Comparison of ENCODE assay signal across 32 cellular contexts in genomic region chr1:91940496-91940895, GRCh38. TPM values are rescaled to one million over a fixed set of nuclear protein-coding genes. Genes with fewer than 3 reads are reported as not detected.
"Had no signal": no experiment of that assay in that cellular context is flagged by ENCODE, and none has a peak within 500 bp of the region (broad histone marks: within the 10 kb centered on the region; RNA-seq: fewer than 3 reads in every experiment).

No MANE protein-coding gene starts in this region.

- H3K27me3 Mint-ChIP-seq: stimulated activated naive CD8-positive, alpha-beta T cell treated with anti-CD3 and anti-CD28 coated beads, Interleukin-15, Interleukin-2, amounts not matched to agents 100 ng/mL and 50 ng/mL, for 24 hours had no signal

- H3K4me1 ChIP-seq: gastrocnemius medialis, heart right ventricle, psoas muscle, right lobe of liver, spleen, tibial artery, upper lobe of left lung, uterus had no signal

- H3K36me3 Mint-ChIP-seq: immature natural killer cell; stimulated activated memory B cell treated with anti-CD40 and anti-IgM and Interleukin-4, amounts not matched to agents 10 μg/mL and 1 μg/mL and 100 μg/mL, for 72 hours had no signal

- H3K4me3 ChIP-seq: dorsolateral prefrontal cortex, gastrocnemius medialis, heart right ventricle, lung, mucosa of descending colon, psoas muscle, right lobe of liver, spleen, tibial artery, upper lobe of left lung, uterus had no signal

- H3K36me3 ChIP-seq: gastrocnemius medialis, heart right ventricle, neutrophil, right lobe of liver, spleen, tibial artery, upper lobe of left lung, uterus had no signal

- H3K4me1 Mint-ChIP-seq: immature natural killer cell; naive thymus-derived CD8-positive, alpha-beta T cell; stimulated activated memory B cell treated with anti-CD40 and anti-IgM and Interleukin-4, amounts not matched to agents 10 μg/mL and 1 μg/mL and 100 μg/mL, for 72 hours had no signal

- H3K9me3 Mint-ChIP-seq: immature natural killer cell; stimulated activated memory B cell treated with anti-CD40 and anti-IgM and Interleukin-4, amounts not matched to agents 10 μg/mL and 1 μg/mL and 100 μg/mL, for 72 hours; stimulated activated naive CD8-positive, alpha-beta T cell treated with anti-CD3 and anti-CD28 coated beads, Interleukin-15, Interleukin-2, amounts not matched to agents 100 ng/mL and 50 ng/mL, for 24 hours had no signal

- DNase-seq: cortex of kidney; dorsolateral prefrontal cortex; effector CD8-positive, alpha-beta T cell; gastrocnemius medialis; heart right ventricle; hypothalamus; immature natural killer cell; left colon; left ventricle myocardium superior; mesenchymal stem cell; mucosa of descending colon; naive thymus-derived CD8-positive, alpha-beta T cell; psoas muscle; retina; right lobe of liver; stimulated activated CD4-positive, alpha-beta T cell treated with anti-CD3 and anti-CD28 coated beads, Interleukin-15, amount 100 ng/mL, for 24 hours; stimulated activated CD4-positive, alpha-beta T cell treated with anti-CD3 and anti-CD28 coated beads, Interleukin-1b, Interleukin-23, amount 100 ng/mL, for 48 hours; stimulated activated CD4-positive, alpha-beta T cell treated with anti-CD3 and anti-CD28 coated beads, Interleukin-4, amount 100 ng/mL, for 24 hours; tibial artery; upper lobe of left lung; uterus had no signal

- H3K4me3 Mint-ChIP-seq: immature natural killer cell; naive thymus-derived CD8-positive, alpha-beta T cell; stimulated activated memory B cell treated with anti-CD40 and anti-IgM and Interleukin-4, amounts not matched to agents 10 μg/mL and 1 μg/mL and 100 μg/mL, for 72 hours; stimulated activated naive CD8-positive, alpha-beta T cell treated with anti-CD3 and anti-CD28 coated beads, Interleukin-15, Interleukin-2, amounts not matched to agents 100 ng/mL and 50 ng/mL, for 24 hours had no signal

- H3K27ac Mint-ChIP-seq: immature natural killer cell; naive thymus-derived CD8-positive, alpha-beta T cell; stimulated activated memory B cell treated with anti-CD40 and anti-IgM and Interleukin-4, amounts not matched to agents 10 μg/mL and 1 μg/mL and 100 μg/mL, for 72 hours; stimulated activated naive CD8-positive, alpha-beta T cell treated with anti-CD3 and anti-CD28 coated beads, Interleukin-15, Interleukin-2, amounts not matched to agents 100 ng/mL and 50 ng/mL, for 24 hours had no signal

- H3K9me3 ChIP-seq: gastrocnemius medialis, mucosa of descending colon, neutrophil, psoas muscle, right lobe of liver, tibial artery, upper lobe of left lung, uterus had no signal

- H3K27ac ChIP-seq: dorsolateral prefrontal cortex, gastrocnemius medialis, heart right ventricle, neutrophil, psoas muscle, right lobe of liver, spleen, tibial artery, upper lobe of left lung, uterus had no signal

- H3K27me3 ChIP-seq: dorsolateral prefrontal cortex, gastrocnemius medialis, heart right ventricle, neutrophil, right lobe of liver, spleen, tibial artery, upper lobe of left lung, uterus had no signal

- ATAC-seq: esophagus mucosa; gastrocnemius medialis; heart right ventricle; left colon; left ventricle myocardium superior; mucosa of descending colon; naive thymus-derived CD8-positive, alpha-beta T cell; psoas muscle; right lobe of liver; stimulated activated memory B cell treated with anti-CD40 and anti-IgM and Interleukin-4, amounts not matched to agents 10 μg/mL and 1 μg/mL and 100 μg/mL, for 72 hours had no signal

RNA-seq across cellular contexts. Expression of gene BRDT, which starts 8.7 kb away (rescaled TPM):
- total RNA-seq: esophagus mucosa; fibroblast of lung; gastrocnemius medialis; left colon; left ventricle myocardium superior; mucosa of descending colon; naive thymus-derived CD8-positive, alpha-beta T cell; osteoblast; psoas muscle; right lobe of liver; temporal lobe; upper lobe of left lung had no signal
- polyA plus RNA-seq: fibroblast of lung; heart right ventricle; immature natural killer cell; keratinocyte; lung; naive thymus-derived CD8-positive, alpha-beta T cell; neural cell; psoas muscle; spleen had no signal
